Comparison of ENCODE assay signal across 1 cellular context in genomic region chr1:32107742-32108661, GRCh38.
TF ChIP-seq lines count a peak whose summit lies in the region.

KPNA6 (plus strand) TSS chr1:32108056; CDS start chr1:32108131, 75 bp downstream.

TF ChIP-seq in HepG2, 621 proteins besides CTCF, POLR2A, EP300 and RAD21 (continued from another document and continues in another):
- TF ChIP-seq, protein P1, sequence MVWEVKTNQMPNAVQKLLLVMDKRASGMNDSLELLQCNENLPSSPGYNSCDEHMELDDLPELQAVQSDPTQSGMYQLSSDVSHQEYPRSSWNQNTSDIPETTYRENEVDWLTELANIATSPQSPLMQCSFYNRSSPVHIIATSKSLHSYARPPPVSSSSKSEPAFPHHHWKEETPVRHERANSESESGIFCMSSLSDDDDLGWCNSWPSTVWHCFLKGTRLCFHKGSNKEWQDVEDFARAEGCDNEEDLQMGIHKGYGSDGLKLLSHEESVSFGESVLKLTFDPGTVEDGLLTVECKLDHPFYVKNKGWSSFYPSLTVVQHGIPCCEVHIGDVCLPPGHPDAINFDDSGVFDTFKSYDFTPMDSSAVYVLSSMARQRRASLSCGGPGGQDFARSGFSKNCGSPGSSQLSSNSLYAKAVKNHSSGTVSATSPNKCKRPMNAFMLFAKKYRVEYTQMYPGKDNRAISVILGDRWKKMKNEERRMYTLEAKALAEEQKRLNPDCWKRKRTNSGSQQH (CRISPR knock-in tag; IDR thresholded peaks at IDR 0.05; ENCODE audit: low read depth), result peak; percentile 19; the same call in 1 of the 2 replicates
- TF ChIP-seq AHR (CRISPR knock-in tag; IDR thresholded peaks at IDR 0.05), result 0 out of 2 replicates have a peak, but pooled peaks have one; percentile 63
- no peak for TF ChIP-seq ZNF10 (CRISPR knock-in tag; IDR thresholded peaks at IDR 0.05; ENCODE audit: borderline replicate concordance, low read depth)
- peak; percentile 29; the same call in 1 of the 2 replicates for TF ChIP-seq ZSCAN21 (CRISPR knock-in tag; IDR thresholded peaks at IDR 0.05; ENCODE audit: borderline replicate concordance)
- 0 out of 4 replicates have a peak, but pooled peaks of 1 of the 2 experiments have one; percentile 7 for TF ChIP-seq MAFK (conservative IDR thresholded peaks at IDR 0.05 in 1 of 2, IDR thresholded peaks at IDR 0.05 in 1 of 2; ENCODE audit: low read length in 2 of 2)
- TF ChIP-seq MTA1 (CRISPR knock-in tag; IDR thresholded peaks at IDR 0.05; ENCODE audit: borderline replicate concordance), result no peak
- no peak for TF ChIP-seq ZNF234 (CRISPR knock-in tag; conservative IDR thresholded peaks at IDR 0.05)
- no peak for TF ChIP-seq ZNF260 (CRISPR knock-in tag; IDR thresholded peaks at IDR 0.05; ENCODE audit: borderline replicate concordance, low read depth)
- TF ChIP-seq ARID4A (CRISPR knock-in tag; IDR thresholded peaks at IDR 0.05; ENCODE audit: borderline replicate concordance), result peak; percentile 83
- peak; percentile 75; the same call in 1 of the 2 replicates for TF ChIP-seq MYNN (CRISPR knock-in tag; IDR thresholded peaks at IDR 0.05; ENCODE audit: low read depth)
- TF ChIP-seq CCAR2 (optimal IDR thresholded peaks at IDR 0.05; ENCODE audit: low read depth, low read length), result no peak
- TF ChIP-seq ZNF329 (CRISPR knock-in tag; IDR thresholded peaks at IDR 0.05; ENCODE audit: low read depth), result 0 out of 2 replicates have a peak, but pooled peaks have one; percentile 16
- no peak for TF ChIP-seq ZNF720 (CRISPR knock-in tag; IDR thresholded peaks at IDR 0.05)
- TF ChIP-seq, protein P2, sequence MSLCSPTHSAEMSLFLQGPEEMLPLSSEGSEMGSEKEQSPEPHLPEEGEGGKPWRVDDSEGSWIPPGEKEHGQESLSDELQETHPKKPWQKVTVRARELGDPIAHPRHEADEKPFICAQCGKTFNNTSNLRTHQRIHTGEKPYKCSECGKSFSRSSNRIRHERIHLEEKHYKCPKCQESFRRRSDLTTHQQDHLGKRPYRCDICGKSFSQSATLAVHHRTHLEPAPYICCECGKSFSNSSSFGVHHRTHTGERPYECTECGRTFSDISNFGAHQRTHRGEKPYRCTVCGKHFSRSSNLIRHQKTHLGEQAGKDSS (CRISPR knock-in tag; IDR thresholded peaks at IDR 0.05; ENCODE audit: borderline replicate concordance, low read depth), result peak; percentile 18
- TF ChIP-seq, protein P3, sequence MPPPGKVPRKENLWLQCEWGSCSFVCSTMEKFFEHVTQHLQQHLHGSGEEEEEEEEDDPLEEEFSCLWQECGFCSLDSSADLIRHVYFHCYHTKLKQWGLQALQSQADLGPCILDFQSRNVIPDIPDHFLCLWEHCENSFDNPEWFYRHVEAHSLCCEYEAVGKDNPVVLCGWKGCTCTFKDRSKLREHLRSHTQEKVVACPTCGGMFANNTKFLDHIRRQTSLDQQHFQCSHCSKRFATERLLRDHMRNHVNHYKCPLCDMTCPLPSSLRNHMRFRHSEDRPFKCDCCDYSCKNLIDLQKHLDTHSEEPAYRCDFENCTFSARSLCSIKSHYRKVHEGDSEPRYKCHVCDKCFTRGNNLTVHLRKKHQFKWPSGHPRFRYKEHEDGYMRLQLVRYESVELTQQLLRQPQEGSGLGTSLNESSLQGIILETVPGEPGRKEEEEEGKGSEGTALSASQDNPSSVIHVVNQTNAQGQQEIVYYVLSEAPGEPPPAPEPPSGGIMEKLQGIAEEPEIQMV (CRISPR knock-in tag; IDR thresholded peaks at IDR 0.05; ENCODE audit: low read depth), result 0 out of 2 replicates have a peak, but pooled peaks have one; percentile 11
- TF ChIP-seq YEATS2 (CRISPR knock-in tag; IDR thresholded peaks at IDR 0.05; ENCODE audit: borderline replicate concordance), result peak; percentile 78
- TF ChIP-seq ZNF253 (CRISPR knock-in tag; IDR thresholded peaks at IDR 0.05; ENCODE audit: borderline replicate concordance), result 0 out of 2 replicates have a peak, but pooled peaks have one; percentile 7
- peak; percentile 56 to 85 for TF ChIP-seq HMGXB4 (CRISPR knock-in tag; IDR thresholded peaks at IDR 0.05; ENCODE audit: borderline replicate concordance in 1 of 2, low read depth in 1 of 2)
- TF ChIP-seq ZNF136 (CRISPR knock-in tag; IDR thresholded peaks at IDR 0.05; ENCODE audit: low read depth), result no peak
- peak; percentile 64; the same call in 1 of the 2 replicates for TF ChIP-seq REL (CRISPR knock-in tag; conservative IDR thresholded peaks at IDR 0.05)
- TF ChIP-seq ZNF660 (CRISPR knock-in tag; IDR thresholded peaks at IDR 0.05; ENCODE audit: borderline replicate concordance, low read depth), result no peak
- TF ChIP-seq U2AF1 (optimal IDR thresholded peaks at IDR 0.05; ENCODE audit: low read depth, low read length), result peak; percentile 72
- TF ChIP-seq FOXC1 (CRISPR knock-in tag; IDR thresholded peaks at IDR 0.05; ENCODE audit: borderline replicate concordance), result peak; percentile 85
- TF ChIP-seq, protein P4, sequence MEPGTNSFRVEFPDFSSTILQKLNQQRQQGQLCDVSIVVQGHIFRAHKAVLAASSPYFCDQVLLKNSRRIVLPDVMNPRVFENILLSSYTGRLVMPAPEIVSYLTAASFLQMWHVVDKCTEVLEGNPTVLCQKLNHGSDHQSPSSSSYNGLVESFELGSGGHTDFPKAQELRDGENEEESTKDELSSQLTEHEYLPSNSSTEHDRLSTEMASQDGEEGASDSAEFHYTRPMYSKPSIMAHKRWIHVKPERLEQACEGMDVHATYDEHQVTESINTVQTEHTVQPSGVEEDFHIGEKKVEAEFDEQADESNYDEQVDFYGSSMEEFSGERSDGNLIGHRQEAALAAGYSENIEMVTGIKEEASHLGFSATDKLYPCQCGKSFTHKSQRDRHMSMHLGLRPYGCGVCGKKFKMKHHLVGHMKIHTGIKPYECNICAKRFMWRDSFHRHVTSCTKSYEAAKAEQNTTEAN (CRISPR knock-in tag; conservative IDR thresholded peaks at IDR 0.05), result no peak
- no peak for TF ChIP-seq GMEB2 (CRISPR knock-in tag; IDR thresholded peaks at IDR 0.05; ENCODE audit: low read depth)
- TF ChIP-seq CBX5 (CRISPR knock-in tag; IDR thresholded peaks at IDR 0.05; ENCODE audit: borderline replicate concordance), result peak; percentile 78; the same call in 1 of the 2 replicates
- peak; percentile 61; the same call in 1 of the 2 replicates for TF ChIP-seq RFXAP (CRISPR knock-in tag; IDR thresholded peaks at IDR 0.05; ENCODE audit: borderline replicate concordance)
- no peak for TF ChIP-seq ZNF775 (CRISPR knock-in tag; IDR thresholded peaks at IDR 0.05; ENCODE audit: borderline replicate concordance)
- TF ChIP-seq NR2F2 (IDR thresholded peaks at IDR 0.05; ENCODE audit: borderline replicate concordance, low read depth), result no peak; the same call in 1 of the 2 replicates
- peak; percentile 91 for TF ChIP-seq ZFX (CRISPR knock-in tag; IDR thresholded peaks at IDR 0.05; ENCODE audit: low read depth)
- TF ChIP-seq, protein P5, sequence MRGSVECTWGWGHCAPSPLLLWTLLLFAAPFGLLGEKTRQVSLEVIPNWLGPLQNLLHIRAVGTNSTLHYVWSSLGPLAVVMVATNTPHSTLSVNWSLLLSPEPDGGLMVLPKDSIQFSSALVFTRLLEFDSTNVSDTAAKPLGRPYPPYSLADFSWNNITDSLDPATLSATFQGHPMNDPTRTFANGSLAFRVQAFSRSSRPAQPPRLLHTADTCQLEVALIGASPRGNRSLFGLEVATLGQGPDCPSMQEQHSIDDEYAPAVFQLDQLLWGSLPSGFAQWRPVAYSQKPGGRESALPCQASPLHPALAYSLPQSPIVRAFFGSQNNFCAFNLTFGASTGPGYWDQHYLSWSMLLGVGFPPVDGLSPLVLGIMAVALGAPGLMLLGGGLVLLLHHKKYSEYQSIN (CRISPR knock-in tag; IDR thresholded peaks at IDR 0.05; ENCODE audit: borderline replicate concordance), result no peak
- TF ChIP-seq EED (CRISPR knock-in tag; IDR thresholded peaks at IDR 0.05), result peak; percentile 87; the same call in 1 of the 2 replicates
- 0 out of 2 replicates have a peak, but pooled peaks have one; percentile 37 for TF ChIP-seq ISX (CRISPR knock-in tag; conservative IDR thresholded peaks at IDR 0.05)
- TF ChIP-seq ZNF703 (CRISPR knock-in tag; IDR thresholded peaks at IDR 0.05; ENCODE audit: borderline replicate concordance), result no peak
- TF ChIP-seq ZNF510 (CRISPR knock-in tag; IDR thresholded peaks at IDR 0.05; ENCODE audit: low read depth), result no peak
- TF ChIP-seq, protein P6, sequence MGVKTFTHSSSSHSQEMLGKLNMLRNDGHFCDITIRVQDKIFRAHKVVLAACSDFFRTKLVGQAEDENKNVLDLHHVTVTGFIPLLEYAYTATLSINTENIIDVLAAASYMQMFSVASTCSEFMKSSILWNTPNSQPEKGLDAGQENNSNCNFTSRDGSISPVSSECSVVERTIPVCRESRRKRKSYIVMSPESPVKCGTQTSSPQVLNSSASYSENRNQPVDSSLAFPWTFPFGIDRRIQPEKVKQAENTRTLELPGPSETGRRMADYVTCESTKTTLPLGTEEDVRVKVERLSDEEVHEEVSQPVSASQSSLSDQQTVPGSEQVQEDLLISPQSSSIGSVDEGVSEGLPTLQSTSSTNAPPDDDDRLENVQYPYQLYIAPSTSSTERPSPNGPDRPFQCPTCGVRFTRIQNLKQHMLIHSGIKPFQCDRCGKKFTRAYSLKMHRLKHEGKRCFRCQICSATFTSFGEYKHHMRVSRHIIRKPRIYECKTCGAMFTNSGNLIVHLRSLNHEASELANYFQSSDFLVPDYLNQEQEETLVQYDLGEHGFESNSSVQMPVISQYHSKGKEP (CRISPR knock-in tag; IDR thresholded peaks at IDR 0.05), result 0 out of 2 replicates have a peak, but pooled peaks have one; percentile 44
- TF ChIP-seq ZNF772 (CRISPR knock-in tag; IDR thresholded peaks at IDR 0.05), result no peak
- TF ChIP-seq TOPORS (CRISPR knock-in tag; IDR thresholded peaks at IDR 0.05), result no peak
- no peak for TF ChIP-seq HOXD1 (CRISPR knock-in tag; IDR thresholded peaks at IDR 0.05)
- TF ChIP-seq EZH2 (conservative IDR thresholded peaks at IDR 0.05; ENCODE audit: low read depth, low read length), result no peak
- TF ChIP-seq SATB2 (CRISPR knock-in tag; IDR thresholded peaks at IDR 0.05), result peak; percentile 22; the same call in 1 of the 2 replicates
- no peak for TF ChIP-seq ZNF326 (CRISPR knock-in tag; IDR thresholded peaks at IDR 0.05; ENCODE audit: borderline replicate concordance)
- TF ChIP-seq ZNF138 (CRISPR knock-in tag; IDR thresholded peaks at IDR 0.05; ENCODE audit: low read depth), result no peak
- TF ChIP-seq ZNF773 (CRISPR knock-in tag; IDR thresholded peaks at IDR 0.05; ENCODE audit: borderline replicate concordance), result no peak
- no peak for TF ChIP-seq PHB2 (IDR thresholded peaks at IDR 0.05; ENCODE audit: partially characterized antibody)
- no peak for TF ChIP-seq ARNTL (CRISPR knock-in tag; IDR thresholded peaks at IDR 0.05)
- no peak for TF ChIP-seq GTF2F1 (IDR thresholded peaks at IDR 0.05; ENCODE audit: low read length)
- no peak for TF ChIP-seq ZNF589 (CRISPR knock-in tag; conservative IDR thresholded peaks at IDR 0.05)
